8 cellular contexts compared by ENCODE assay signal in the genomic region with DNA sequence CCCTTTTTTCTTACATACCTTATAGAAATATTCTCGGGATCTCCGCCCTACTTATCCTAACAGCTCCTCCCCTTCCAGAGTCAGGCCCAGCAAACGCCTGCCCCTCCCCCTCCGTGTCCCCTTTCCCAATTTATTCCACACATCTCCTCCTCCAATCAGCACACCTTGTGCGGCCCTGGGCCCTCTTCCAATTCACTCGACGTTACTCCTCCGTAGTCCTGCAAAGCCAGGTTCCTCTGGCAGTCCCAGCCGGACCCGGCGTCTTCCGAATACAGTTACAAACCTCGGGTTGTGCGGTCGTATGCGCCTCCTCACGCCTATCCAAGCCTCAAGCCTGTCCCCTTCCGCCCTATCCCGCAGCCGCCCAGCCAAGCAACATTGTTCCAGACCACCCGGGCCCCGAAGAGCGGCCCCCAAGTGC. TPM values are rescaled to one million over a fixed set of nuclear protein-coding genes. Genes with fewer than 3 reads are reported as not detected.
DNase-seq lines count a peak whose midpoint lies in the region; ATAC-seq and TF ChIP-seq lines count a peak whose summit lies in the region.

No MANE protein-coding gene starts in this region.

- H3K4me2 ChIP-seq in PC-3 (ENCODE audit: low read length) = peak overlapping the region; percentile 93

- peaks cover 16% of the 10 kb centered on the region for H4K20me1 ChIP-seq in PC-3 (ENCODE audit: low read length)

- H3K9me3 ChIP-seq in PC-3 (ENCODE audit: low read length) = no peaks in the 10 kb centered on the region
- no peaks in the 10 kb centered on the region for H3K9me3 ChIP-seq in lower lobe of right lung
- H3K9me3 ChIP-seq in thyroid gland = no peaks in the 10 kb centered on the region

- H3K36me3 Mint-ChIP-seq in Calu3 (ENCODE audit: insufficient read depth, unreplicated experiment) = peaks cover 38% of the 10 kb centered on the region

- no peaks in the 10 kb centered on the region for H3K27me3 Mint-ChIP-seq in Calu3 (ENCODE audit: unreplicated experiment)

- peak overlapping the region; percentile 85 for H3K9ac ChIP-seq in PC-3 (ENCODE audit: low read length)

- H3K4me3 ChIP-seq in PC-3 (ENCODE audit: low read length) = peak overlapping the region; percentile 78
- H3K4me3 ChIP-seq in lower lobe of right lung = peak overlapping the region; percentile 94
- peak overlapping the region; percentile 80 to 98 (median 93) for H3K4me3 ChIP-seq in thyroid gland (replicated peaks in 1 of 3)

- intact Hi-C loops in Calu3 (cut with micrococcal nuclease; ENCODE audit: unreplicated experiment) = no loop called here
- intact Hi-C loops in PC-3 (cut with micrococcal nuclease) = loop anchor here (2.0 kb wide), 3 partner anchors 30 to 76 kb away; a partner anchor contains a TSS
- intact Hi-C loops in lower lobe of right lung (cut with DNase I) = no loop called here
- intact Hi-C loops in thyroid gland (cut with DNase I) = no loop called here

- WGBS in thyroid gland, 2 donors = 1% methylated on average over 20 to 23 of the region's 23 CpGs

- H3K4me1 ChIP-seq in PC-3 (ENCODE audit: insufficient read depth, low read length) (peaks cover 10% of the 10 kb centered on the region), lower lobe of right lung (peaks cover 11% of the 10 kb centered on the region), thyroid gland (peaks cover 11 to 15% of the 10 kb centered on the region in 2 donors)

- H3K4me1 Mint-ChIP-seq in Calu3 (ENCODE audit: low read depth, unreplicated experiment) = peaks cover 27% of the 10 kb centered on the region

- H3K9me2 ChIP-seq in PC-3 (replicated peaks; ENCODE audit: low read length) = no peaks in the 10 kb centered on the region

- no peaks in the 10 kb centered on the region for H3F3A ChIP-seq in PC-3 (ENCODE audit: low read length, unreplicated experiment)

- peaks cover 55% of the 10 kb centered on the region for H3K79me2 ChIP-seq in PC-3 (ENCODE audit: low read length)

- no peaks in the 10 kb centered on the region for H3K9me3 Mint-ChIP-seq in Calu3 (ENCODE audit: low read depth, unreplicated experiment)

- H3K27me3 ChIP-seq in PC-3 (ENCODE audit: low read length) = no peaks in the 10 kb centered on the region
- no peaks in the 10 kb centered on the region for H3K27me3 ChIP-seq in lower lobe of right lung (ENCODE audit: low read depth)
- no peaks in the 10 kb centered on the region for H3K27me3 ChIP-seq in thyroid gland

- CTCF ChIA-PET in Calu3 (lab: Charles Lee) = interaction anchor here (0.6 to 1.6 kb wide), 10 partner anchors 12 to 174 kb away, joined by 3 to 5 read pairs (median 4); a partner anchor contains a TSS
- CTCF ChIA-PET in PC-3 (lab: Charles Lee) = interaction anchor here (0.7 kb wide), 1 partner anchor 75 kb away, joined by 4 read pairs; no protein-coding TSS in a partner anchor

- no peak for TF ChIP-seq POLR2A in thyroid gland (IDR thresholded peaks at IDR 0.05)

- H3K27ac ChIP-seq in PC-3 (ENCODE audit: low read length) (peak overlapping the region; percentile 67), lower lobe of right lung (peak overlapping the region; percentile 82), thyroid gland (peak overlapping the region; percentile 91 to 97 (median 93))

- H3K27ac Mint-ChIP-seq in Calu3 (ENCODE audit: unreplicated experiment) = peak overlapping the region; percentile 79

- POLR2A ChIA-PET in PC-3 (lab: Charles Lee; ENCODE audit: unreplicated experiment) = interaction anchor here (0.7 to 1.1 kb wide), 2 partner anchors 11 to 144 kb away, joined by 3 to 4 read pairs; no protein-coding TSS in a partner anchor

- BruUV-seq in Calu3 (replicated peaks; lab: Mats Ljungman, UMichigan) = no TSS peak
- no TSS peak for BruUV-seq in PC-3 (replicated peaks; lab: Mats Ljungman, UMichigan)

- DNase-seq in Calu3 (peak; percentile 74), PC-3 (peak; percentile 79), dedifferentiated amniotic fluid mesenchymal stem cell (ENCODE audit: extremely low spot score) (peak; percentile 59), lower lobe of right lung (peak; percentile 64), thyroid gland (peak; percentile 78 to 79)

- no peak for TF ChIP-seq CTCF in Calu3 (IDR thresholded peaks at IDR 0.05; ENCODE audit: unreplicated experiment)
- no peak for TF ChIP-seq CTCF in PC-3 (conservative IDR thresholded peaks at IDR 0.05; ENCODE audit: low read depth, low read length)
- no peak for TF ChIP-seq CTCF in lower lobe of right lung (IDR thresholded peaks at IDR 0.05)
- TF ChIP-seq CTCF in thyroid gland (IDR thresholded peaks at IDR 0.05) = no peak

- H3K36me3 ChIP-seq in PC-3 (ENCODE audit: low read depth, low read length) (peaks cover 4% of the 10 kb centered on the region; the same call in 1 of the 2 replicates), lower lobe of right lung (no peaks in the 10 kb centered on the region), thyroid gland (no peaks in the 10 kb centered on the region)

- ATAC-seq in HG03159 (IDR thresholded peaks at IDR 0.05; ENCODE audit: unreplicated experiment) (peak; percentile 7), PC-3 (peak; percentile 52), lower lobe of right lung (peak; percentile 37 to 63), HG03139 (IDR thresholded peaks at IDR 0.05; ENCODE audit: unreplicated experiment) (no peak), HG03097 (IDR thresholded peaks at IDR 0.05; ENCODE audit: low FRiP score, unreplicated experiment) (no peak)

- peak overlapping the region; percentile 73 for H2AFZ ChIP-seq in PC-3 (ENCODE audit: low read length)

- peak overlapping the region; percentile 87 for H3K4me3 Mint-ChIP-seq in Calu3 (ENCODE audit: low read depth, unreplicated experiment)

RNA-seq across cellular contexts. Expression of a gene that starts 0.7 kb away (rescaled TPM):
- 111 and 126 TPM in 2 replicates for total RNA-seq in Calu3 (2022)
- 119 and 142 TPM in 2 replicates for total RNA-seq in PC-3 (2014; rRNA removed)
- 30.7 TPM for total RNA-seq in lower lobe of right lung
- total RNA-seq in thyroid gland = 10 to 100 TPM; 33.0 to 49.1 (median 38.2) TPM

RNA-seq across cellular contexts. Expression of a gene that starts 7.0 kb away (rescaled TPM):
- total RNA-seq in Calu3 (2022) (29.4 and 37.1 TPM in 2 replicates), PC-3 (2014; rRNA removed) (17.7 and 23.3 TPM in 2 replicates), lower lobe of right lung (19.7 TPM), thyroid gland (10 to 100 TPM; 20.3 to 23.4 (median 22.0) TPM)

RNA-seq across cellular contexts. Expression of a gene that starts 52.4 kb away (rescaled TPM):
- total RNA-seq in Calu3 (2022) (216 and 247 TPM in 2 replicates), PC-3 (2014; rRNA removed) (45.1 and 72.6 TPM in 2 replicates), lower lobe of right lung (162 TPM), thyroid gland (100 to 1,000 TPM; 123 to 168 (median 131) TPM)

Comparison
In these comparisons a context has a peak if more than half of its experiments do, and no peak if none do; other contexts are left out.
1. ATAC-seq: peak in HG03159 (single experiment), PC-3 (single experiment) and lower lobe of right lung (2 of 2); none in HG03139 (single experiment) and HG03097 (single experiment).
2. Peak in every context shown above with its lines, with median percentiles within 50 percentile points of each other: DNase-seq, H3K27ac ChIP-seq and H3K4me3 ChIP-seq.